1 cellular context compared by ENCODE assay signal in genomic region chr3:139307601-139308146, GRCh38.
TF ChIP-seq lines count a peak whose summit lies in the region.

No MANE protein-coding gene starts in this region.

TF ChIP-seq in K562, 482 proteins besides CTCF, POLR2A, EP300 and RAD21 (continued from another document):
- TF ChIP-seq, protein P1, sequence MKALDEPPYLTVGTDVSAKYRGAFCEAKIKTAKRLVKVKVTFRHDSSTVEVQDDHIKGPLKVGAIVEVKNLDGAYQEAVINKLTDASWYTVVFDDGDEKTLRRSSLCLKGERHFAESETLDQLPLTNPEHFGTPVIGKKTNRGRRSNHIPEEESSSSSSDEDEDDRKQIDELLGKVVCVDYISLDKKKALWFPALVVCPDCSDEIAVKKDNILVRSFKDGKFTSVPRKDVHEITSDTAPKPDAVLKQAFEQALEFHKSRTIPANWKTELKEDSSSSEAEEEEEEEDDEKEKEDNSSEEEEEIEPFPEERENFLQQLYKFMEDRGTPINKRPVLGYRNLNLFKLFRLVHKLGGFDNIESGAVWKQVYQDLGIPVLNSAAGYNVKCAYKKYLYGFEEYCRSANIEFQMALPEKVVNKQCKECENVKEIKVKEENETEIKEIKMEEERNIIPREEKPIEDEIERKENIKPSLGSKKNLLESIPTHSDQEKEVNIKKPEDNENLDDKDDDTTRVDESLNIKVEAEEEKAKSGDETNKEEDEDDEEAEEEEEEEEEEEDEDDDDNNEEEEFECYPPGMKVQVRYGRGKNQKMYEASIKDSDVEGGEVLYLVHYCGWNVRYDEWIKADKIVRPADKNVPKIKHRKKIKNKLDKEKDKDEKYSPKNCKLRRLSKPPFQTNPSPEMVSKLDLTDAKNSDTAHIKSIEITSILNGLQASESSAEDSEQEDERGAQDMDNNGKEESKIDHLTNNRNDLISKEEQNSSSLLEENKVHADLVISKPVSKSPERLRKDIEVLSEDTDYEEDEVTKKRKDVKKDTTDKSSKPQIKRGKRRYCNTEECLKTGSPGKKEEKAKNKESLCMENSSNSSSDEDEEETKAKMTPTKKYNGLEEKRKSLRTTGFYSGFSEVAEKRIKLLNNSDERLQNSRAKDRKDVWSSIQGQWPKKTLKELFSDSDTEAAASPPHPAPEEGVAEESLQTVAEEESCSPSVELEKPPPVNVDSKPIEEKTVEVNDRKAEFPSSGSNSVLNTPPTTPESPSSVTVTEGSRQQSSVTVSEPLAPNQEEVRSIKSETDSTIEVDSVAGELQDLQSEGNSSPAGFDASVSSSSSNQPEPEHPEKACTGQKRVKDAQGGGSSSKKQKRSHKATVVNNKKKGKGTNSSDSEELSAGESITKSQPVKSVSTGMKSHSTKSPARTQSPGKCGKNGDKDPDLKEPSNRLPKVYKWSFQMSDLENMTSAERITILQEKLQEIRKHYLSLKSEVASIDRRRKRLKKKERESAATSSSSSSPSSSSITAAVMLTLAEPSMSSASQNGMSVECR (CRISPR knock-in tag; IDR thresholded peaks at IDR 0.05), result no peak
